ENCODE assay signal across 12 cellular contexts in the genomic region with DNA sequence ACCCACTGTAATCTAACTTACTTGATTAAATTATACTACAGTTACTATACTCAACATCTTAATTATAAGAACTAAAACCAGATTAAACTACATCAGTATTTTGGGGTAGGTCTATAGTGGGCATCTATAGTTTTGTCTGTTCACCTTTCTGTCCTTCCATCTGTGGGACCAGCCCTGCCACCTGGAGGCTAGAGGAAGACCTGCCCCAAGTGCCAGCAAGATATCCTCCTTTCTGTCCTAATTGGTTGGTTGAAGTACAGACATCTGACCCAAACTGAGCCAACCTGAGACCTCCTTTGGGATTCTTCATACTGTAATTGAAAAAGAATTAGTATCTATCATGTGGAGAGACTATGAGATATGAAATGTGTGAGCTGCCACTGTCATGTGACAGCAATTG.
DNase-seq lines count a peak whose midpoint lies in the region; ATAC-seq, FAIRE-seq and TF ChIP-seq lines count a peak whose summit lies in the region.
"Had no signal": no experiment of that assay in that cellular context is flagged by ENCODE, and none has a peak within 500 bp of the region (broad histone marks: within the 10 kb centered on the region; RNA-seq: fewer than 3 reads in every experiment).

No MANE protein-coding gene starts in this region.

- no peaks in the 10 kb centered on the region for H3K27me3 Mint-ChIP-seq in activated T-helper 17 cell treated with anti-CD3 and anti-CD28 coated beads, Interleukin-2, amount 50 U/mL, for 72 hours
- H3K27me3 Mint-ChIP-seq: activated B cell treated with CpG ODN at 0.5 μM for 24 hours; activated naive CD8-positive, alpha-beta T cell; stimulated activated naive CD8-positive, alpha-beta T cell treated with anti-CD3 and anti-CD28 coated beads, Interleukin-15, Interleukin-2, amounts not matched to agents 100 ng/mL and 50 ng/mL, for 24 hours had no signal

- H3K27me3 ChIP-seq in OCI-LY3 (ENCODE audit: low read depth, low read length), result no peaks in the 10 kb centered on the region
- H3K27me3 ChIP-seq in iPS DF 6.9 (ENCODE audit: control insufficient read depth, insufficient read depth, low read length), result no peaks in the 10 kb centered on the region
- no peaks in the 10 kb centered on the region for H3K27me3 ChIP-seq in prostate gland (replicated peaks; ENCODE audit: insufficient read depth)

- H3K4me3 ChIP-seq in OCI-LY3 (ENCODE audit: low read length) (no peak overlapping the region), iPS DF 6.9 (ENCODE audit: low read length) (no peak overlapping the region), prostate gland (no peak overlapping the region)
- H3K4me3 ChIP-seq: lung had no signal

- H3K9me3 ChIP-seq in OCI-LY3 (ENCODE audit: insufficient read depth, low read length), result no peaks in the 10 kb centered on the region
- no peaks in the 10 kb centered on the region for H3K9me3 ChIP-seq in iPS DF 6.9 (ENCODE audit: control insufficient read depth, insufficient read depth, low read length)
- no peaks in the 10 kb centered on the region for H3K9me3 ChIP-seq in prostate gland

- DNase-seq in iPS DF 6.9 (ENCODE audit: low read depth, low spot score) (peak; percentile 18), prostate gland (ENCODE audit: low spot score) (no peak), NCI-H526 treated with DMSO at 0.1 percent for 48 hours (lab: John Stamatoyannopoulos, UW) (no peak), AG20443 (ENCODE audit: low spot score) (no peak)
- DNase-seq: activated B cell treated with CpG ODN at 0.5 μM for 24 hours had no signal

- TF ChIP-seq CTCF in OCI-LY3 (IDR thresholded peaks at IDR 0.05; ENCODE audit: low read depth, low read length) (peak; percentile 73), prostate gland (IDR thresholded peaks at IDR 0.05) (no peak)

- no peaks in the 10 kb centered on the region for H3K79me2 ChIP-seq in OCI-LY3 (ENCODE audit: low read length)

- H3K9me3 Mint-ChIP-seq in activated T-helper 17 cell treated with anti-CD3 and anti-CD28 coated beads, Interleukin-2, amount 50 U/mL, for 72 hours, result no peaks in the 10 kb centered on the region
- H3K9me3 Mint-ChIP-seq: activated B cell treated with CpG ODN at 0.5 μM for 24 hours; stimulated activated naive CD8-positive, alpha-beta T cell treated with anti-CD3 and anti-CD28 coated beads, Interleukin-15, Interleukin-2, amounts not matched to agents 100 ng/mL and 50 ng/mL, for 24 hours had no signal

- intact Hi-C loops in prostate gland (cut with DNase I), result no loop called here

- no peaks in the 10 kb centered on the region for H4K20me1 ChIP-seq in OCI-LY3 (ENCODE audit: insufficient read depth, low read length)

- no peak overlapping the region for H3K27ac Mint-ChIP-seq in activated T-helper 17 cell treated with anti-CD3 and anti-CD28 coated beads, Interleukin-2, amount 50 U/mL, for 72 hours
- H3K27ac Mint-ChIP-seq: activated B cell treated with CpG ODN at 0.5 μM for 24 hours; activated naive CD8-positive, alpha-beta T cell; stimulated activated naive CD8-positive, alpha-beta T cell treated with anti-CD3 and anti-CD28 coated beads, Interleukin-15, Interleukin-2, amounts not matched to agents 100 ng/mL and 50 ng/mL, for 24 hours had no signal

- H2AFZ ChIP-seq in OCI-LY3 (ENCODE audit: low read depth, low read length), result no peak overlapping the region

- no peak overlapping the region for H3K4me2 ChIP-seq in OCI-LY3 (ENCODE audit: low read length)

- H3K36me3 ChIP-seq in OCI-LY3 (replicated peaks; ENCODE audit: low read depth, low read length) (no peaks in the 10 kb centered on the region), iPS DF 6.9 (ENCODE audit: control insufficient read depth, insufficient read depth, low read length) (no peaks in the 10 kb centered on the region), prostate gland (no peaks in the 10 kb centered on the region)

- H3K9ac ChIP-seq in OCI-LY3 (ENCODE audit: low read length), result no peak overlapping the region

- no peak for TF ChIP-seq POLR2A in prostate gland (IDR thresholded peaks at IDR 0.05)

- H3K27ac ChIP-seq in OCI-LY3 (ENCODE audit: low read length) (no peak overlapping the region), iPS DF 6.9 (ENCODE audit: low read length) (no peak overlapping the region), prostate gland (no peak overlapping the region)

- FAIRE-seq in G401.6 (lab: Jason Lieb, UNC), result peak; percentile 93

- H3K36me3 Mint-ChIP-seq in activated T-helper 17 cell treated with anti-CD3 and anti-CD28 coated beads, Interleukin-2, amount 50 U/mL, for 72 hours (ENCODE audit: low read depth), result no peaks in the 10 kb centered on the region
- H3K36me3 Mint-ChIP-seq: activated naive CD8-positive, alpha-beta T cell had no signal

- H3K4me3 Mint-ChIP-seq in activated T-helper 17 cell treated with anti-CD3 and anti-CD28 coated beads, Interleukin-2, amount 50 U/mL, for 72 hours, result no peak overlapping the region
- H3K4me3 Mint-ChIP-seq: activated B cell treated with CpG ODN at 0.5 μM for 24 hours; activated naive CD8-positive, alpha-beta T cell; stimulated activated naive CD8-positive, alpha-beta T cell treated with anti-CD3 and anti-CD28 coated beads, Interleukin-15, Interleukin-2, amounts not matched to agents 100 ng/mL and 50 ng/mL, for 24 hours had no signal

- H3K4me1 ChIP-seq in OCI-LY3 (ENCODE audit: low read length), result no peaks in the 10 kb centered on the region
- H3K4me1 ChIP-seq in iPS DF 6.9 (ENCODE audit: control insufficient read depth, insufficient read depth, low read length), result no peaks in the 10 kb centered on the region
- no peaks in the 10 kb centered on the region for H3K4me1 ChIP-seq in prostate gland (replicated peaks)

- H3K4me1 Mint-ChIP-seq in activated T-helper 17 cell treated with anti-CD3 and anti-CD28 coated beads, Interleukin-2, amount 50 U/mL, for 72 hours, result no peaks in the 10 kb centered on the region
- H3K4me1 Mint-ChIP-seq: activated B cell treated with CpG ODN at 0.5 μM for 24 hours had no signal

- peak; percentile 52 for ATAC-seq in GM21390 (IDR thresholded peaks at IDR 0.05; ENCODE audit: unreplicated experiment)
- no peak for ATAC-seq in activated T-helper 17 cell treated with anti-CD3 and anti-CD28 coated beads, Interleukin-2, amount 50 U/mL, for 72 hours (replicated peaks)
